In genomic region chr9:30012622-30013021, GRCh38 we compare ENCODE assay signal across 25 cellular contexts.
"Had no signal": no experiment of that assay in that cellular context is flagged by ENCODE, and none has a peak within 500 bp of the region (broad histone marks: within the 10 kb centered on the region; RNA-seq: fewer than 3 reads in every experiment).

No MANE protein-coding gene starts in this region.

- ATAC-seq: left ventricle myocardium superior; natural killer cell treated with Interleukin-12 subunit alpha and Interleukin-12 subunit beta and Interleukin-15 and Interleukin-18, amount 100 ng/mL, for 72 hours; right lobe of liver; stimulated activated effector memory CD8-positive, alpha-beta T cell treated with anti-CD3 and anti-CD28 coated beads, Interleukin-12 subunit alpha, Interleukin-12 subunit beta, amount 100 ng/mL, for 72 hours had no signal

- H3K36me3 ChIP-seq: esophagus squamous epithelium, neutrophil, right lobe of liver, stomach, thyroid gland, vagina had no signal

- H3K9me3 ChIP-seq: esophagus squamous epithelium, neutrophil, right lobe of liver, stomach, thyroid gland, vagina had no signal

- H3K4me3 ChIP-seq: coronary artery, esophagus squamous epithelium, lung, right lobe of liver, smooth muscle cell, stomach, thyroid gland, vagina had no signal

- H3K27ac ChIP-seq: coronary artery, esophagus squamous epithelium, neutrophil, parathyroid adenoma, right lobe of liver, stomach, thyroid gland, vagina had no signal

- H3K27me3 ChIP-seq: esophagus squamous epithelium, neutrophil, right lobe of liver, stomach, thyroid gland, vagina had no signal

- DNase-seq: dermis blood vessel endothelial cell; effector memory CD4-positive, alpha-beta T cell; erythroblast; esophagus squamous epithelium; foreskin melanocyte; hypothalamus; immature natural killer cell; islet precursor cell; left ventricle myocardium superior; right lobe of liver; stimulated activated CD4-positive, alpha-beta T cell treated with anti-CD3 and anti-CD28 coated beads, Interleukin-12 subunit alpha, Interleukin-12 subunit beta, amount 100 ng/mL, for 4 hours; stimulated activated CD4-positive, alpha-beta T cell treated with anti-CD3 and anti-CD28 coated beads, Interleukin-1b, Interleukin-23, amount 100 ng/mL, for 48 hours; stimulated activated CD4-positive, alpha-beta T cell treated with anti-CD3 and anti-CD28 coated beads, Interleukin-4, amount 100 ng/mL, for 24 hours; stimulated activated naive CD4-positive, alpha-beta T cell treated with Interleukin-2 at 50 U/mL for 16 hours; stomach; thyroid gland; trophoblast cell had no signal

- H3K4me1 ChIP-seq: esophagus squamous epithelium, parathyroid adenoma, right lobe of liver, stomach, thyroid gland, vagina had no signal
